Comparison of ENCODE assay signal across 11 cellular contexts in genomic region chr16:72875291-72876036, GRCh38.
DNase-seq lines count a peak whose midpoint lies in the region; ATAC-seq, FAIRE-seq and TF ChIP-seq lines count a peak whose summit lies in the region.
"Had no signal": no experiment of that assay in that cellular context is flagged by ENCODE, and none has a peak within 500 bp of the region (broad histone marks: within the 10 kb centered on the region; RNA-seq: fewer than 3 reads in every experiment).

No MANE protein-coding gene starts in this region.

- no peaks in the 10 kb centered on the region for H3K27me3 Mint-ChIP-seq in astrocyte (ENCODE audit: low read depth, unreplicated experiment)
- no peaks in the 10 kb centered on the region for H3K27me3 Mint-ChIP-seq in nephron (ENCODE audit: low read depth)

- POLR2A ChIA-PET in SK-N-SH (lab: Yijun Ruan, JAX): no interaction called here

- ATAC-seq in HG03521 (IDR thresholded peaks at IDR 0.05; ENCODE audit: unreplicated experiment): no peak
- ATAC-seq: CD8-positive, alpha-beta T cell had no signal

- peak overlapping the region; percentile 14 for H3K9ac ChIP-seq in astrocyte (ENCODE audit: low read length)
- no peak overlapping the region for H3K9ac ChIP-seq in SK-N-SH

- H3K9me2 ChIP-seq in SK-N-SH: no peaks in the 10 kb centered on the region

- DNase-seq in astrocyte (ENCODE audit: low read depth): no peak
- no peak for DNase-seq in SK-N-SH
- no peak for DNase-seq in effector CD8-positive, alpha-beta T cell (lab: John Stamatoyannopoulos, UW)
- no peak for DNase-seq in activated naive CD4-positive, alpha-beta T cell treated with Interleukin-2 at 50 U/mL for 16 hours
- DNase-seq: NCI-H510A had no signal

- WGBS in SK-N-SH (ENCODE audit: low lambda C conversion rate): 90% methylated on average over 10 of the region's 12 CpGs

- no peak overlapping the region for H3K4me3 Mint-ChIP-seq in astrocyte (ENCODE audit: unreplicated experiment)
- H3K4me3 Mint-ChIP-seq in nephron: no peak overlapping the region
- H3K4me3 Mint-ChIP-seq: CD8-positive, alpha-beta T cell had no signal

- TF ChIP-seq EP300 in Ishikawa (IDR thresholded peaks at IDR 0.05; ENCODE audit: borderline replicate concordance) (no peak), SK-N-SH (IDR thresholded peaks at IDR 0.05; ENCODE audit: borderline replicate concordance in 1 of 2, low read depth in 1 of 2, low read length in 1 of 2) (no peak)

- FAIRE-seq in astrocyte (lab: Jason Lieb, UNC): no peak
- FAIRE-seq: GM12892 had no signal

- CTCF ChIA-PET in SK-N-SH (lab: Yijun Ruan, JAX): interaction anchor here (0.6 to 1.1 kb wide), 4 partner anchors 8 to 57 kb away, joined by 3 to 7 read pairs (median 3); no protein-coding TSS in a partner anchor

- H3F3A ChIP-seq in SK-N-SH (replicated peaks; ENCODE audit: insufficient read depth): peaks cover 16% of the 10 kb centered on the region

- peak overlapping the region; percentile 70 for H3K4me2 ChIP-seq in astrocyte (ENCODE audit: low read length)
- H3K4me2 ChIP-seq in SK-N-SH: no peak overlapping the region

- H3K4me1 ChIP-seq in astrocyte (ENCODE audit: insufficient read depth, low read length) (peaks cover 39% of the 10 kb centered on the region), SK-N-SH (ENCODE audit: control insufficient read depth in 1 of 2, insufficient read depth in 2 of 2, low read depth in 1 of 2, low read length in 1 of 2) (peaks cover 26 to 33% of the 10 kb centered on the region in 2 experiments)

- TF ChIP-seq RAD21 in Ishikawa (IDR thresholded peaks at IDR 0.05; ENCODE audit: low read depth): no peak
- TF ChIP-seq RAD21 in SK-N-SH (IDR thresholded peaks at IDR 0.05; ENCODE audit: low read length): no peak

- H3K9me3 ChIP-seq in astrocyte (ENCODE audit: insufficient read depth, low read depth, low read length) (no peaks in the 10 kb centered on the region), SK-N-SH (no peaks in the 10 kb centered on the region)

- H3K36me3 Mint-ChIP-seq in astrocyte (ENCODE audit: low read depth, unreplicated experiment): peaks cover 3% of the 10 kb centered on the region
- peaks cover 28% of the 10 kb centered on the region for H3K36me3 Mint-ChIP-seq in nephron (ENCODE audit: low read depth)
- H3K36me3 Mint-ChIP-seq: CD8-positive, alpha-beta T cell had no signal

- H2AFZ ChIP-seq in astrocyte (ENCODE audit: low read depth, low read length): no peak overlapping the region
- no peak overlapping the region for H2AFZ ChIP-seq in SK-N-SH (ENCODE audit: low read depth)

- no peaks in the 10 kb centered on the region for H3K27me3 ChIP-seq in astrocyte (ENCODE audit: insufficient read depth, low read length)
- no peaks in the 10 kb centered on the region for H3K27me3 ChIP-seq in SK-N-SH (ENCODE audit: insufficient read depth)

- peaks cover 2% of the 10 kb centered on the region for H3K9me3 Mint-ChIP-seq in astrocyte (ENCODE audit: unreplicated experiment)
- no peaks in the 10 kb centered on the region for H3K9me3 Mint-ChIP-seq in nephron
- H3K9me3 Mint-ChIP-seq: CD8-positive, alpha-beta T cell had no signal

- no peak overlapping the region for H3K27ac Mint-ChIP-seq in astrocyte (ENCODE audit: unreplicated experiment)
- H3K27ac Mint-ChIP-seq in nephron: peak overlapping the region; percentile 34 to 73 (median 42)
- H3K27ac Mint-ChIP-seq: CD8-positive, alpha-beta T cell had no signal

- TF ChIP-seq CTCF in C4-2B (conservative IDR thresholded peaks at IDR 0.05) (no peak), astrocyte (IDR thresholded peaks at IDR 0.05; ENCODE audit: insufficient read depth, low read depth, low read length) (no peak), nephron (IDR thresholded peaks at IDR 0.05; ENCODE audit: unreplicated experiment in 3 of 3) (no peak), SK-N-SH (IDR thresholded peaks at IDR 0.05) (no peak)

- no peaks in the 10 kb centered on the region for H3K36me3 ChIP-seq in astrocyte (ENCODE audit: insufficient read depth, low read length)
- peaks cover 0 to 9% of the 10 kb centered on the region in 2 experiments for H3K36me3 ChIP-seq in SK-N-SH (replicated peaks in 1 of 2; ENCODE audit: control insufficient read depth in 1 of 2, insufficient read depth in 2 of 2, low read length in 1 of 2)

- H4K20me1 ChIP-seq in astrocyte (ENCODE audit: insufficient read depth, low read length) (peaks cover 3% of the 10 kb centered on the region), SK-N-SH (ENCODE audit: insufficient read depth) (no peaks in the 10 kb centered on the region)

- H3K4me3 ChIP-seq in astrocyte (ENCODE audit: insufficient read depth, low read depth, low read length) (no peak overlapping the region), SK-N-SH (ENCODE audit: low read depth in 2 of 2, low read length in 1 of 2) (no peak overlapping the region)

- H3K79me2 ChIP-seq in astrocyte (ENCODE audit: insufficient read depth, low read length) (peaks cover 10% of the 10 kb centered on the region), SK-N-SH (ENCODE audit: insufficient read depth) (peaks cover 22% of the 10 kb centered on the region; the same call in 1 of the 2 replicates)

- H3K27ac ChIP-seq in C4-2B: peak overlapping the region; percentile 10
- H3K27ac ChIP-seq in astrocyte (ENCODE audit: low read depth, low read length): peak overlapping the region; percentile 88
- peak overlapping the region in 1 of 2 experiments; percentile 74; a peak in 1 of 4 replicates for H3K27ac ChIP-seq in SK-N-SH (ENCODE audit: low read depth in 2 of 2, low read length in 1 of 2)

- H3K4me1 Mint-ChIP-seq in astrocyte (ENCODE audit: low read depth, unreplicated experiment) (peaks cover 21% of the 10 kb centered on the region), nephron (peaks cover 41% of the 10 kb centered on the region)

TF ChIP-seq in Ishikawa, 13 proteins besides CTCF, POLR2A, EP300 and RAD21:
- TF ChIP-seq ZBTB7A (IDR thresholded peaks at IDR 0.05; ENCODE audit: low read depth): no peak
- TF ChIP-seq CEBPB (IDR thresholded peaks at IDR 0.05): peak; percentile 90
- TF ChIP-seq TEAD4 (IDR thresholded peaks at IDR 0.05): peak; percentile 58; the same call in 1 of the 2 replicates
TF ChIP-seq in Ishikawa: peak in this region for 2.

TF ChIP-seq in SK-N-SH, 30 proteins besides CTCF, POLR2A, EP300 and RAD21 (continues in another document):
- TF ChIP-seq SMC3 (IDR thresholded peaks at IDR 0.05; ENCODE audit: low read depth, low read length) (no peak), TEAD4 (IDR thresholded peaks at IDR 0.05; ENCODE audit: borderline replicate concordance, insufficient read depth) (no peak), NRF1 (IDR thresholded peaks at IDR 0.05; ENCODE audit: low read depth, low read length) (no peak), MEF2A (IDR thresholded peaks at IDR 0.05; ENCODE audit: borderline replicate concordance, low read depth) (no peak), YY1 (IDR thresholded peaks at IDR 0.05; ENCODE audit: low read depth) (no peak), REST (IDR thresholded peaks at IDR 0.05; ENCODE audit: low read depth, low read length) (no peak), FOSL2 (IDR thresholded peaks at IDR 0.05; ENCODE audit: borderline replicate concordance, low read depth) (no peak), ELF1 (IDR thresholded peaks at IDR 0.05) (no peak), CHD2 (IDR thresholded peaks at IDR 0.05; ENCODE audit: low read length, partially characterized antibody) (no peak), TCF12 (IDR thresholded peaks at IDR 0.05) (no peak), EZH2phosphoT487 (IDR thresholded peaks at IDR 0.05; ENCODE audit: borderline replicate concordance, low read depth) (no peak), TAF1 (IDR thresholded peaks at IDR 0.05; ENCODE audit: borderline replicate concordance, low read depth, low read length) (no peak), RFX5 (IDR thresholded peaks at IDR 0.05; ENCODE audit: low read length) (no peak), RCOR1 (IDR thresholded peaks at IDR 0.05; ENCODE audit: low read length) (no peak), MXI1 (IDR thresholded peaks at IDR 0.05; ENCODE audit: low read depth, low read length) (no peak), USF1 (IDR thresholded peaks at IDR 0.05; ENCODE audit: borderline replicate concordance, low read depth) (no peak)
